Comparison of ENCODE assay signal across 14 cellular contexts in genomic region chr14:60097974-60098373, GRCh38. TPM values are rescaled to one million over a fixed set of nuclear protein-coding genes. Genes with fewer than 3 reads are reported as not detected.
DNase-seq lines count a peak whose midpoint lies in the region; ATAC-seq, FAIRE-seq and TF ChIP-seq lines count a peak whose summit lies in the region.
"Had no signal": no experiment of that assay in that cellular context is flagged by ENCODE, and none has a peak within 500 bp of the region (broad histone marks: within the 10 kb centered on the region; RNA-seq: fewer than 3 reads in every experiment).

No MANE protein-coding gene starts in this region.

- intact Hi-C loops in Right ventricle myocardium inferior (cut with DNase I): no loop called here
- intact Hi-C loops in activated CD4-positive, alpha-beta T cell treated with anti-CD3 and anti-CD28 coated beads for 36 hours (cut with DNase I, micrococcal nuclease): no loop called here

- no peaks in the 10 kb centered on the region for H3K9me3 ChIP-seq in cardiac muscle cell (ENCODE audit: low read depth)

- H3K36me3 Mint-ChIP-seq in WTC11 (peaks cover 19% of the 10 kb centered on the region), memory B cell (peaks cover 14% of the 10 kb centered on the region), chondrocyte (ENCODE audit: low read depth) (peaks cover 10% of the 10 kb centered on the region)
- peaks cover 30% of the 10 kb centered on the region for H3K36me3 Mint-ChIP-seq in activated CD4-positive, alpha-beta T cell treated with anti-CD3 and anti-CD28 coated beads for 36 hours (ENCODE audit: low read depth)

- no peak overlapping the region for H3K4me3 ChIP-seq in cardiac muscle cell
- H3K4me3 ChIP-seq: GM23248 had no signal

- DNase-seq in cardiac muscle cell (ENCODE audit: low read depth in 1 of 2, low spot score in 1 of 2): no peak
- no peak for DNase-seq in Right ventricle myocardium inferior (ENCODE audit: missing footprints)
- no peak for DNase-seq in WTC11 (ENCODE audit: low spot score)
- no peak for DNase-seq in memory B cell (ENCODE audit: low spot score in 2 of 2)
- no peak for DNase-seq in urothelium cell line (ENCODE audit: low spot score)
- no peak for DNase-seq in chondrocyte (ENCODE audit: low spot score)
- no peak for DNase-seq in activated CD4-positive, alpha-beta T cell treated with anti-CD3 and anti-CD28 coated beads for 36 hours
- DNase-seq: CD8-positive, alpha-beta memory T cell; DMS79 treated with DMSO at 0.1 percent for 48 hours; GM23248; KBM-7; NCI-H524 had no signal

- H3K9me3 Mint-ChIP-seq in WTC11 (peaks cover 3% of the 10 kb centered on the region; the same call in 1 of the 2 replicates), memory B cell (no peaks in the 10 kb centered on the region), chondrocyte (ENCODE audit: low read depth) (no peaks in the 10 kb centered on the region)
- H3K9me3 Mint-ChIP-seq in activated CD4-positive, alpha-beta T cell treated with anti-CD3 and anti-CD28 coated beads for 36 hours (ENCODE audit: low read depth): no peaks in the 10 kb centered on the region
- H3K9me3 Mint-ChIP-seq: CD8-positive, alpha-beta memory T cell had no signal

- TF ChIP-seq CTCF in cardiac muscle cell (IDR thresholded peaks at IDR 0.05; ENCODE audit: low read depth, low read length) (no peak), WTC11 (IDR thresholded peaks at IDR 0.05) (no peak), chondrocyte (IDR thresholded peaks at IDR 0.05) (no peak)

- CTCF ChIA-PET in WTC11 (lab: Charles Lee): no interaction called here
- CTCF ChIA-PET in activated CD4-positive, alpha-beta T cell treated with anti-CD3 and anti-CD28 coated beads for 36 hours (lab: Charles Lee): no interaction called here

- H3K27me3 Mint-ChIP-seq in WTC11 (ENCODE audit: low read depth): no peaks in the 10 kb centered on the region
- no peaks in the 10 kb centered on the region for H3K27me3 Mint-ChIP-seq in memory B cell
- no peaks in the 10 kb centered on the region for H3K27me3 Mint-ChIP-seq in chondrocyte (ENCODE audit: low read depth)
- no peaks in the 10 kb centered on the region for H3K27me3 Mint-ChIP-seq in activated CD4-positive, alpha-beta T cell treated with anti-CD3 and anti-CD28 coated beads for 36 hours
- H3K27me3 Mint-ChIP-seq: CD8-positive, alpha-beta memory T cell had no signal

- FAIRE-seq in urothelium cell line (lab: Jason Lieb, UNC): peak; percentile 95

- H3K4me1 ChIP-seq in cardiac muscle cell (ENCODE audit: low read depth): peaks cover 18% of the 10 kb centered on the region

- H3K27ac Mint-ChIP-seq in WTC11 (peak overlapping the region; percentile 88; the same call in 1 of the 2 replicates), memory B cell (peak overlapping the region; percentile 17), chondrocyte (ENCODE audit: unreplicated experiment) (no peak overlapping the region)
- no peak overlapping the region for H3K27ac Mint-ChIP-seq in activated CD4-positive, alpha-beta T cell treated with anti-CD3 and anti-CD28 coated beads for 36 hours

- POLR2A ChIA-PET in WTC11 (lab: Charles Lee): no interaction called here
- POLR2A ChIA-PET in activated CD4-positive, alpha-beta T cell treated with anti-CD3 and anti-CD28 coated beads for 36 hours (lab: Charles Lee): no interaction called here

- H3K36me3 ChIP-seq in cardiac muscle cell: no peaks in the 10 kb centered on the region

- ATAC-seq in Right ventricle myocardium inferior (no peak), WTC11 (no peak), memory B cell (ENCODE audit: low read depth) (no peak), esophagus mucosa (no peak)
- no peak for ATAC-seq in activated CD4-positive, alpha-beta T cell treated with anti-CD3 and anti-CD28 coated beads for 36 hours
- ATAC-seq: HCT116 had no signal

- no peak overlapping the region for H3K4me3 Mint-ChIP-seq in WTC11
- H3K4me3 Mint-ChIP-seq in memory B cell: no peak overlapping the region
- no peak overlapping the region for H3K4me3 Mint-ChIP-seq in chondrocyte (ENCODE audit: unreplicated experiment)
- H3K4me3 Mint-ChIP-seq in activated CD4-positive, alpha-beta T cell treated with anti-CD3 and anti-CD28 coated beads for 36 hours: no peak overlapping the region
- H3K4me3 Mint-ChIP-seq: CD8-positive, alpha-beta memory T cell had no signal

- peak overlapping the region; percentile 16 for H3K27ac ChIP-seq in cardiac muscle cell
- H3K27ac ChIP-seq: GM23248 had no signal

- H3K27me3 ChIP-seq in cardiac muscle cell: no peaks in the 10 kb centered on the region

- H3K4me1 Mint-ChIP-seq in WTC11 (peaks cover 42% of the 10 kb centered on the region), memory B cell (peaks cover 30% of the 10 kb centered on the region), chondrocyte (ENCODE audit: low read depth) (peaks cover 65% of the 10 kb centered on the region)
- peaks cover 46% of the 10 kb centered on the region for H3K4me1 Mint-ChIP-seq in activated CD4-positive, alpha-beta T cell treated with anti-CD3 and anti-CD28 coated beads for 36 hours

TF ChIP-seq in WTC11, 78 proteins besides CTCF, POLR2A, EP300 and RAD21 (continues in another document):
- no peak for TF ChIP-seq NR1H2 (CRISPR knock-in tag; IDR thresholded peaks at IDR 0.05)
- TF ChIP-seq RORB (CRISPR knock-in tag; IDR thresholded peaks at IDR 0.05): no peak
- TF ChIP-seq NFYB (CRISPR knock-in tag; conservative IDR thresholded peaks at IDR 0.05; ENCODE audit: low read depth): no peak
- no peak for TF ChIP-seq OVOL2 (CRISPR knock-in tag; IDR thresholded peaks at IDR 0.05; ENCODE audit: borderline replicate concordance)
- TF ChIP-seq AR (CRISPR knock-in tag; IDR thresholded peaks at IDR 0.05): no peak
- TF ChIP-seq ZNF263 (CRISPR knock-in tag; IDR thresholded peaks at IDR 0.05; ENCODE audit: low read depth): no peak
- TF ChIP-seq ZNF219 (CRISPR knock-in tag; IDR thresholded peaks at IDR 0.05; ENCODE audit: borderline replicate concordance): no peak
- TF ChIP-seq, protein P1, sequence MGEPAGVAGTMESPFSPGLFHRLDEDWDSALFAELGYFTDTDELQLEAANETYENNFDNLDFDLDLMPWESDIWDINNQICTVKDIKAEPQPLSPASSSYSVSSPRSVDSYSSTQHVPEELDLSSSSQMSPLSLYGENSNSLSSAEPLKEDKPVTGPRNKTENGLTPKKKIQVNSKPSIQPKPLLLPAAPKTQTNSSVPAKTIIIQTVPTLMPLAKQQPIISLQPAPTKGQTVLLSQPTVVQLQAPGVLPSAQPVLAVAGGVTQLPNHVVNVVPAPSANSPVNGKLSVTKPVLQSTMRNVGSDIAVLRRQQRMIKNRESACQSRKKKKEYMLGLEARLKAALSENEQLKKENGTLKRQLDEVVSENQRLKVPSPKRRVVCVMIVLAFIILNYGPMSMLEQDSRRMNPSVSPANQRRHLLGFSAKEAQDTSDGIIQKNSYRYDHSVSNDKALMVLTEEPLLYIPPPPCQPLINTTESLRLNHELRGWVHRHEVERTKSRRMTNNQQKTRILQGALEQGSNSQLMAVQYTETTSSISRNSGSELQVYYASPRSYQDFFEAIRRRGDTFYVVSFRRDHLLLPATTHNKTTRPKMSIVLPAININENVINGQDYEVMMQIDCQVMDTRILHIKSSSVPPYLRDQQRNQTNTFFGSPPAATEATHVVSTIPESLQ (CRISPR knock-in tag; IDR thresholded peaks at IDR 0.05): no peak
- no peak for TF ChIP-seq NFATC4 (CRISPR knock-in tag; IDR thresholded peaks at IDR 0.05)
- no peak for TF ChIP-seq NR3C1 (CRISPR knock-in tag; conservative IDR thresholded peaks at IDR 0.05; ENCODE audit: low read depth)
- TF ChIP-seq, protein P2, sequence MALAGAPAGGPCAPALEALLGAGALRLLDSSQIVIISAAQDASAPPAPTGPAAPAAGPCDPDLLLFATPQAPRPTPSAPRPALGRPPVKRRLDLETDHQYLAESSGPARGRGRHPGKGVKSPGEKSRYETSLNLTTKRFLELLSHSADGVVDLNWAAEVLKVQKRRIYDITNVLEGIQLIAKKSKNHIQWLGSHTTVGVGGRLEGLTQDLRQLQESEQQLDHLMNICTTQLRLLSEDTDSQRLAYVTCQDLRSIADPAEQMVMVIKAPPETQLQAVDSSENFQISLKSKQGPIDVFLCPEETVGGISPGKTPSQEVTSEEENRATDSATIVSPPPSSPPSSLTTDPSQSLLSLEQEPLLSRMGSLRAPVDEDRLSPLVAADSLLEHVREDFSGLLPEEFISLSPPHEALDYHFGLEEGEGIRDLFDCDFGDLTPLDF (CRISPR knock-in tag; IDR thresholded peaks at IDR 0.05): no peak

RNA-seq across cellular contexts. Expression of gene PCNX4, which starts 6.3 kb away (rescaled TPM):
- total RNA-seq in cardiac muscle cell (54.9 and 129 TPM in 2 replicates), Right ventricle myocardium inferior (23.5 TPM), WTC11 (2021) (31.7 to 39.9 TPM (median 37.8 TPM) in 3 replicates), chondrocyte (48.9 to 57.2 TPM (median 52.9 TPM) in 3 replicates), esophagus mucosa (19.2 TPM)
- polyA plus RNA-seq in cardiac muscle cell: 39.7 and 53.0 TPM in 2 replicates
- 10 to 100 TPM; 27.0 to 27.6 TPM for total RNA-seq in activated CD4-positive, alpha-beta T cell treated with anti-CD3 and anti-CD28 coated beads for 36 hours

Comparison
In these comparisons a context has a peak if more than half of its experiments do, and no peak if none do; other contexts are left out.
1. H3K27ac Mint-ChIP-seq: peak in WTC11 (single experiment) and memory B cell (single experiment); none in chondrocyte (single experiment) and activated CD4-positive, alpha-beta T cell treated with anti-CD3 and anti-CD28 coated beads for 36 hours (single experiment).